In the genomic region with DNA sequence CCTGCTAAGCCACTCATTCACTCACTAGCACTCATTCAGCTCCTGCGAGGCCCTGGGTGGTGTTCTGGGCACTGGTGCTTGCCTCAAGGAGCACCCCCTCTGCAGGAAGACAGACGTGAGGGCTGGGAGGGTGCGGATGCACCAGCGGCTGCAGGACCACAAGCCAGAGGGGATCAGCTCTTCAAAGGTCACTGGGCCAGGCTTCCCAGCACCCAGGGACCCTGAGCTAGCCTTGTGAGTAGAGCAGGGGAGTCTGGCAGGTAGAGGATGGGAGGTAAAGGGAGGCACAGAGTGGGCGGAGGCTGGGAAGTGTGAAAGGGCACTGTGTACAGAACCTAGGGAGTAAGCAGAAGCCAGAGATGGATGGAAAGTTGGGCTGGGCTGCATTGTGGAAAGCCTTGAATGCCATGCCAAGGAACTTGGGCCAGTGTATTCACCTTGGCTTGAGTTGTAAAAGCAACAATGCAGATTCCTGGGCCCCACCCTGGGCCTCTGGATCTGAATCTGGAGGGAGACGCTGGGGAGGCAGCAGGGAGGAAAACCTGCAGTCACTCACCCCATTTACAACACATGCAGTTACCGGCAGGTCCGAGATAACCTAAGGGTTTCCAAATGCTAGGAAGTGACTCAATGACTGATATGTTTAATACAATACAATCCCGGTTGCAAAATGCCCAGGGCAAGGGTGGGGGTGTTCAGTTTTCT, we compare ENCODE assay signal across 1 cellular context.
TF ChIP-seq lines count a peak whose summit lies in the region.

No MANE protein-coding gene starts in this region.

TF ChIP-seq in HepG2, 621 proteins besides CTCF, POLR2A, EP300 and RAD21 (continued from another document):
- TF ChIP-seq REXO4 (CRISPR knock-in tag; IDR thresholded peaks at IDR 0.05; ENCODE audit: borderline replicate concordance) (0 out of 2 replicates have a peak, but pooled peaks have one; percentile 46), ZBTB8A (CRISPR knock-in tag; IDR thresholded peaks at IDR 0.05; ENCODE audit: borderline replicate concordance, low read depth) (no peak), CHCHD3 (CRISPR knock-in tag; IDR thresholded peaks at IDR 0.05) (0 out of 2 replicates have a peak, but pooled peaks have one; percentile 18), RARA (CRISPR knock-in tag; IDR thresholded peaks at IDR 0.05) (0 out of 2 replicates have a peak, but pooled peaks have one; percentile 8), SNAPC2 (CRISPR knock-in tag; IDR thresholded peaks at IDR 0.05) (no peak), ARID5B (CRISPR knock-in tag; IDR thresholded peaks at IDR 0.05) (0 out of 2 replicates have a peak, but pooled peaks have one; percentile 38), ZNF883 (CRISPR knock-in tag; IDR thresholded peaks at IDR 0.05; ENCODE audit: not compliant biosample characterization) (peak; percentile 57), CEBPG (CRISPR knock-in tag; IDR thresholded peaks at IDR 0.05) (peak; percentile 58), SOX5 (CRISPR knock-in tag; IDR thresholded peaks at IDR 0.05; ENCODE audit: borderline replicate concordance) (peak; percentile 38; the same call in 1 of the 2 replicates), MAFK (conservative IDR thresholded peaks at IDR 0.05 in 1 of 2, IDR thresholded peaks at IDR 0.05 in 1 of 2; ENCODE audit: low read length in 2 of 2) (no peak), BRD4 (CRISPR knock-in tag; IDR thresholded peaks at IDR 0.05) (0 out of 2 replicates have a peak, but pooled peaks have one; percentile 34), ELF3 (CRISPR knock-in tag; IDR thresholded peaks at IDR 0.05) (0 out of 2 replicates have a peak, but pooled peaks have one; percentile 26), LBX2 (CRISPR knock-in tag; IDR thresholded peaks at IDR 0.05; ENCODE audit: borderline replicate concordance) (no peak), ZNF687 (CRISPR knock-in tag; IDR thresholded peaks at IDR 0.05) (peak; percentile 48), ZNF263 (CRISPR knock-in tag; IDR thresholded peaks at IDR 0.05) (0 out of 2 replicates have a peak, but pooled peaks have one; percentile 29), ZBTB7A (CRISPR knock-in tag; IDR thresholded peaks at IDR 0.05) (0 out of 2 replicates have a peak, but pooled peaks have one; percentile 20), ZNF280D (CRISPR knock-in tag; IDR thresholded peaks at IDR 0.05) (0 out of 2 replicates have a peak, but pooled peaks have one; percentile 36), KDM2A (CRISPR knock-in tag; IDR thresholded peaks at IDR 0.05; ENCODE audit: borderline replicate concordance, low read depth) (peak; percentile 19), ZNF292 (CRISPR knock-in tag; IDR thresholded peaks at IDR 0.05; ENCODE audit: borderline replicate concordance, low read depth) (0 out of 2 replicates have a peak, but pooled peaks have one; percentile 26), GMEB2 (CRISPR knock-in tag; IDR thresholded peaks at IDR 0.05; ENCODE audit: low read depth) (no peak), NRL (CRISPR knock-in tag; IDR thresholded peaks at IDR 0.05; ENCODE audit: borderline replicate concordance) (0 out of 2 replicates have a peak, but pooled peaks have one; percentile 26)
- TF ChIP-seq, protein P1, sequence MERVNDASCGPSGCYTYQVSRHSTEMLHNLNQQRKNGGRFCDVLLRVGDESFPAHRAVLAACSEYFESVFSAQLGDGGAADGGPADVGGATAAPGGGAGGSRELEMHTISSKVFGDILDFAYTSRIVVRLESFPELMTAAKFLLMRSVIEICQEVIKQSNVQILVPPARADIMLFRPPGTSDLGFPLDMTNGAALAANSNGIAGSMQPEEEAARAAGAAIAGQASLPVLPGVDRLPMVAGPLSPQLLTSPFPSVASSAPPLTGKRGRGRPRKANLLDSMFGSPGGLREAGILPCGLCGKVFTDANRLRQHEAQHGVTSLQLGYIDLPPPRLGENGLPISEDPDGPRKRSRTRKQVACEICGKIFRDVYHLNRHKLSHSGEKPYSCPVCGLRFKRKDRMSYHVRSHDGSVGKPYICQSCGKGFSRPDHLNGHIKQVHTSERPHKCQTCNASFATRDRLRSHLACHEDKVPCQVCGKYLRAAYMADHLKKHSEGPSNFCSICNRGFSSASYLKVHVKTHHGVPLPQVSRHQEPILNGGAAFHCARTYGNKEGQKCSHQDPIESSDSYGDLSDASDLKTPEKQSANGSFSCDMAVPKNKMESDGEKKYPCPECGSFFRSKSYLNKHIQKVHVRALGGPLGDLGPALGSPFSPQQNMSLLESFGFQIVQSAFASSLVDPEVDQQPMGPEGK (CRISPR knock-in tag; IDR thresholded peaks at IDR 0.05), result peak; percentile 47
- TF ChIP-seq, protein P2, sequence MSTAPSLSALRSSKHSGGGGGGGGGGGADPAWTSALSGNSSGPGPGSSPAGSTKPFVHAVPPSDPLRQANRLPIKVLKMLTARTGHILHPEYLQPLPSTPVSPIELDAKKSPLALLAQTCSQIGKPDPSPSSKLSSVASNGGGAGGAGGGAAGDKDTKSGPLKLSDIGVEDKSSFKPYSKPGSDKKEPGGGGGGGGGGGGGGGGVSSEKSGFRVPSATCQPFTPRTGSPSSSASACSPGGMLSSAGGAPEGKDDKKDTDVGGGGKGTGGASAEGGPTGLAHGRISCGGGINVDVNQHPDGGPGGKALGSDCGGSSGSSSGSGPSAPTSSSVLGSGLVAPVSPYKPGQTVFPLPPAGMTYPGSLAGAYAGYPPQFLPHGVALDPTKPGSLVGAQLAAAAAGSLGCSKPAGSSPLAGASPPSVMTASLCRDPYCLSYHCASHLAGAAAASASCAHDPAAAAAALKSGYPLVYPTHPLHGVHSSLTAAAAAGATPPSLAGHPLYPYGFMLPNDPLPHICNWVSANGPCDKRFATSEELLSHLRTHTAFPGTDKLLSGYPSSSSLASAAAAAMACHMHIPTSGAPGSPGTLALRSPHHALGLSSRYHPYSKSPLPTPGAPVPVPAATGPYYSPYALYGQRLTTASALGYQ (CRISPR knock-in tag; IDR thresholded peaks at IDR 0.05), result no peak
TF ChIP-seq in HepG2: peak in this region for 44.
